ENCODE assay signal across 10 cellular contexts in the genomic region with DNA sequence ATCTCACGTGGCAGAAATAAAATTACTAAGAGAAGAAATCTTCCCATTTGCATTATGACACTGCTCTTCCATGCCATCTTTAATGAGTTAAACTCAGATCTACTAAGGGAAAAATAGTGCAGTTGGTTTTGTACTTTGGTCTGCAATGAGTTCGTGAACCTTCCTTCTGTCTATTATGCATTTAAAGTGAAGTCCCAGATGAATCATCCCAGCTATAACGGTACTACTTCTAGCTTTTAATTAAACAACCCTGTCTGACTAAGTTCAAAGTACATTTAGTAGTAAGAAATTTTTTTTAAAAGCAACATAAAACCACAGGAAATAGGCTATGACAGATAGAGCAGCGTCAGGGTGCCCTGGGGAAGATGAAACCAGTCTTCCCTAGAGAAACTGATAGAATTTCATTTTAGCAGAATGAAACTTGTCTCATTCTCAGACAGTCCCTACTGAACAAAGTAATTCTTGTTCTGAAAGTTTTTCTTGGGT. TPM values are rescaled to one million over a fixed set of nuclear protein-coding genes. Genes with fewer than 3 reads are reported as not detected.
A peak's percentile ranks its signal among the peaks of the same experiment; 100 is the strongest.
DNase-seq lines count a peak whose midpoint lies in the region; ATAC-seq and TF ChIP-seq lines count a peak whose summit lies in the region.
"Had no signal": no experiment of that assay in that cellular context is flagged by ENCODE, and none has a peak within 500 bp of the region (broad histone marks: within the 10 kb centered on the region; RNA-seq: fewer than 3 reads in every experiment).

No MANE protein-coding gene starts in this region.

- H3K27me3 Mint-ChIP-seq in activated naive CD8-positive, alpha-beta T cell = no peaks in the 10 kb centered on the region

- H3K36me3 ChIP-seq in skeletal muscle satellite cell (ENCODE audit: insufficient read depth, low read length) (no peaks in the 10 kb centered on the region), SJCRH30 (no peaks in the 10 kb centered on the region)
- H3K36me3 ChIP-seq: right lobe of liver had no signal

- H3K4me1 ChIP-seq in skeletal muscle satellite cell (ENCODE audit: control insufficient read depth, insufficient read depth, low read length) (peaks cover 11% of the 10 kb centered on the region), SJCRH30 (no peaks in the 10 kb centered on the region; the same call in 1 of the 2 replicates)

- H3K27me3 ChIP-seq in skeletal muscle satellite cell (ENCODE audit: control insufficient read depth, insufficient read depth, low read length) = no peaks in the 10 kb centered on the region
- peaks cover 4% of the 10 kb centered on the region; the same call in 1 of the 2 replicates for H3K27me3 ChIP-seq in SJCRH30

- no peaks in the 10 kb centered on the region for H3K9me3 ChIP-seq in skeletal muscle satellite cell (replicated peaks; ENCODE audit: low read length)
- H3K9me3 ChIP-seq in SJCRH30 (replicated peaks) = no peaks in the 10 kb centered on the region
- H3K9me3 ChIP-seq: right lobe of liver had no signal

- DNase-seq in NB4 (ENCODE audit: low read depth) = peak; percentile 69
- DNase-seq in D341Med (ENCODE audit: low spot score) = no peak
- DNase-seq in SJCRH30 = no peak
- DNase-seq: right lobe of liver had no signal

- H3K9me3 Mint-ChIP-seq in activated naive CD8-positive, alpha-beta T cell (ENCODE audit: low read depth) = no peaks in the 10 kb centered on the region

- TF ChIP-seq CTCF in NB4 (IDR thresholded peaks at IDR 0.05; ENCODE audit: low read depth, low read length) = no peak

- H3K27ac ChIP-seq in SJCRH30 = no peak overlapping the region
- H3K27ac ChIP-seq: right lobe of liver had no signal

- TF ChIP-seq POLR2A in NB4 (IDR thresholded peaks at IDR 0.05; ENCODE audit: extremely low read depth, insufficient read length) = no peak

- H3K36me3 Mint-ChIP-seq in activated naive CD8-positive, alpha-beta T cell = no peaks in the 10 kb centered on the region

- peak overlapping the region; percentile 35 for H3K4me2 ChIP-seq in skeletal muscle satellite cell (ENCODE audit: low read length)

- peak; percentile 69 for ATAC-seq in GM19324 (IDR thresholded peaks at IDR 0.05; ENCODE audit: low FRiP score, unreplicated experiment)
- no peak for ATAC-seq in HG03135 (IDR thresholded peaks at IDR 0.05; ENCODE audit: unreplicated experiment)
- ATAC-seq in GM21367 (IDR thresholded peaks at IDR 0.05; ENCODE audit: unreplicated experiment) = no peak

- peaks cover 52% of the 10 kb centered on the region for H3K4me1 Mint-ChIP-seq in activated naive CD8-positive, alpha-beta T cell (ENCODE audit: low read depth)

- no peak overlapping the region for H3K9ac ChIP-seq in skeletal muscle satellite cell (ENCODE audit: low read depth, low read length)

- H3K4me3 ChIP-seq in NB4 (ENCODE audit: low read depth, low read length) (no peak overlapping the region), skeletal muscle satellite cell (ENCODE audit: low read length) (no peak overlapping the region), SJCRH30 (no peak overlapping the region)
- H3K4me3 ChIP-seq: right lobe of liver had no signal

- peak overlapping the region; percentile 95 for H3K27ac Mint-ChIP-seq in activated naive CD8-positive, alpha-beta T cell

- H3K4me3 Mint-ChIP-seq in activated naive CD8-positive, alpha-beta T cell = peak overlapping the region; percentile 70

RNA-seq across cellular contexts. Expression of a gene that starts 1.8 kb away (rescaled TPM):
- total RNA-seq in skeletal muscle satellite cell (2012; rRNA removed) = not detected in 2 replicates
- not detected in 2 replicates for total RNA-seq in SJCRH30 (2014; rRNA removed; shearing (Covaris generic))
- total RNA-seq: right lobe of liver, SK-MEL-5 had no signal

RNA-seq across cellular contexts. Expression of a gene that starts 40.4 kb away (rescaled TPM):
- 22.9 and 29.2 TPM in 2 replicates for total RNA-seq in skeletal muscle satellite cell (2012; rRNA removed)
- total RNA-seq in SJCRH30 (2014; rRNA removed; shearing (Covaris generic)) = 92.6 and 92.8 TPM in 2 replicates

RNA-seq across cellular contexts. Expression of a gene that starts 46.6 kb away (rescaled TPM):
- 69.2 and 75.3 TPM in 2 replicates for total RNA-seq in skeletal muscle satellite cell (2012; rRNA removed)
- total RNA-seq in SJCRH30 (2014; rRNA removed; shearing (Covaris generic)) = 56.1 and 63.6 TPM in 2 replicates
